16 cellular contexts compared by ENCODE assay signal in genomic region chr12:57019983-57020719, GRCh38. TPM values are rescaled to one million over a fixed set of nuclear protein-coding genes. Genes with fewer than 3 reads are reported as not detected.
"Had no signal": no experiment of that assay in that cellular context is flagged by ENCODE, and none has a peak within 500 bp of the region (broad histone marks: within the 10 kb centered on the region; RNA-seq: fewer than 3 reads in every experiment).

No MANE protein-coding gene starts in this region.

- H3K9me3 ChIP-seq: esophagus squamous epithelium, sigmoid colon had no signal

- H3K4me3 ChIP-seq: dorsolateral prefrontal cortex, esophagus squamous epithelium, sigmoid colon had no signal

- H3K4me1 ChIP-seq: esophagus squamous epithelium had no signal

- DNase-seq: activated CD4-positive, alpha-beta T cell treated with anti-CD3 and anti-CD28 coated beads, Interleukin-2, amount 50 U/mL, for 48 hours; activated CD4-positive, CD25-positive, alpha-beta regulatory T cell; amniotic stem cell; dorsolateral prefrontal cortex; esophagus squamous epithelium; foreskin fibroblast; sigmoid colon; stimulated activated naive CD4-positive, alpha-beta T cell treated with Interleukin-2 at 50 U/mL for 16 hours had no signal

- H3K4me1 Mint-ChIP-seq: memory B cell had no signal

- H3K4me3 Mint-ChIP-seq: brain; memory B cell; T-helper 1 cell treated with Interleukin-12 subunit alpha and Interleukin-12 subunit beta and Interleukin-4 antibody, amounts not matched to agents 30 μg/mL and 1 μg/mL, for 36 hours had no signal

- H3K36me3 Mint-ChIP-seq: brain, memory B cell had no signal

- H3K9me3 Mint-ChIP-seq: brain; memory B cell; T-helper 1 cell treated with Interleukin-12 subunit alpha and Interleukin-12 subunit beta and Interleukin-4 antibody, amounts not matched to agents 30 μg/mL and 1 μg/mL, for 36 hours had no signal

- H3K36me3 ChIP-seq: esophagus squamous epithelium, sigmoid colon had no signal

- H3K27me3 ChIP-seq: sigmoid colon had no signal

- ATAC-seq: left lobe of liver, SK-N-SH treated with all-trans-retinoic acid at 6 μM for 48 hours had no signal

- H3K27ac Mint-ChIP-seq: brain; memory B cell; T-helper 1 cell treated with Interleukin-12 subunit alpha and Interleukin-12 subunit beta and Interleukin-4 antibody, amounts not matched to agents 30 μg/mL and 1 μg/mL, for 36 hours had no signal

RNA-seq across cellular contexts. Expression of gene TAC3, which starts 3.8 kb away (rescaled TPM):
- total RNA-seq: cerebellum, esophagus squamous epithelium, left lobe of liver, osteoblast, pulmonary artery endothelial cell had no signal

RNA-seq across cellular contexts. Expression of gene MYO1A, which starts 29.8 kb away (rescaled TPM):
- total RNA-seq: osteoblast had no signal
